In the genomic region with DNA sequence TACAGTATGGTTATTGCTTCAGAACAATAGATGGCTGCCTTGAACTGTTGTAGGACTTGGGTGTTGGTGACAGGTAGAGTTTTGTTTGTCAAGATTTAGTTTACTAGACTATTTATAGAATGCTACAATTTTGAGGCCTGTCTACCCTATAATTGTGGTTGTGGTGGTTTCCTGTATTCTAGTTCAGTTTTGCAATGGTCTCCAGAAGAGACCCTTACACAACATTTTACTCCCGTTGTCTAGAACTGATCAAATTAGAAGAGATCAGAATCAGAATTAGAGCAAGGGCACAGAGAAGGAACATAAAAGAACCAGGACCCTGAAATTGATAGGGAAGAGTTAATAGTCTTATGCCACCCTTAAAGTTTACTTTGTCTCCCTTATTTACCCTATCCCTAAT, we compare ENCODE assay signal across 18 cellular contexts. TPM values are rescaled to one million over a fixed set of nuclear protein-coding genes. Genes with fewer than 3 reads are reported as not detected.
A peak's percentile ranks its signal among the peaks of the same experiment; 100 is the strongest.
DNase-seq lines count a peak whose midpoint lies in the region; ATAC-seq and TF ChIP-seq lines count a peak whose summit lies in the region.
"Had no signal": no experiment of that assay in that cellular context is flagged by ENCODE, and none has a peak within 500 bp of the region (broad histone marks: within the 10 kb centered on the region; RNA-seq: fewer than 3 reads in every experiment).

No MANE protein-coding gene starts in this region.

- no peak for ATAC-seq in CD4-positive, CD25-positive, alpha-beta regulatory T cell (ENCODE audit: low read depth in 2 of 2)
- no peak for ATAC-seq in activated CD8-positive, alpha-beta T cell treated with anti-CD3 and anti-CD28 coated beads for 36 hours
- ATAC-seq in HG03135 (IDR thresholded peaks at IDR 0.05; ENCODE audit: unreplicated experiment) (no peak), GM21381 (IDR thresholded peaks at IDR 0.05; ENCODE audit: unreplicated experiment) (no peak)
- ATAC-seq: heart right ventricle had no signal

- no peaks in the 10 kb centered on the region for H3K9me3 ChIP-seq in CD4-positive, CD25-positive, alpha-beta regulatory T cell (ENCODE audit: control insufficient read depth in 2 of 2, low read length in 2 of 2)
- H3K9me3 ChIP-seq in Loucy (ENCODE audit: insufficient read depth, low read depth, low read length), result no peaks in the 10 kb centered on the region
- H3K9me3 ChIP-seq: BE2C, heart right ventricle, MG63, right atrium auricular region had no signal

- no peak overlapping the region for H3K4me3 ChIP-seq in CD4-positive, CD25-positive, alpha-beta regulatory T cell (ENCODE audit: low read depth, low read length)
- no peak overlapping the region for H3K4me3 ChIP-seq in Loucy (ENCODE audit: low read length, poor library complexity, severe bottlenecking)
- H3K4me3 ChIP-seq: heart right ventricle, MG63, neural progenitor cell, PC-9, right atrium auricular region had no signal

- H3K4me1 Mint-ChIP-seq in CD4-positive, CD25-positive, alpha-beta regulatory T cell, result peaks cover 8 to 16% (median 12%) of the 10 kb centered on the region in 4 donors
- H3K4me1 Mint-ChIP-seq in activated CD8-positive, alpha-beta T cell treated with anti-CD3 and anti-CD28 coated beads for 36 hours (ENCODE audit: low read depth), result peaks cover 18% of the 10 kb centered on the region
- peaks cover 6% of the 10 kb centered on the region for H3K4me1 Mint-ChIP-seq in nephron
- H3K4me1 Mint-ChIP-seq: memory B cell, neural progenitor cell had no signal

- H3K27ac Mint-ChIP-seq in CD4-positive, CD25-positive, alpha-beta regulatory T cell, result peak overlapping the region in 2 of 3 donors; percentile 33 to 86
- H3K27ac Mint-ChIP-seq in activated CD8-positive, alpha-beta T cell treated with anti-CD3 and anti-CD28 coated beads for 36 hours, result peak overlapping the region; percentile 16
- peak overlapping the region; percentile 43 to 85 (median 81) for H3K27ac Mint-ChIP-seq in nephron
- H3K27ac Mint-ChIP-seq: memory B cell, neural progenitor cell had no signal

- H2AFZ ChIP-seq in Loucy (ENCODE audit: low read length), result no peak overlapping the region
- H2AFZ ChIP-seq: neural progenitor cell, PC-9 had no signal

- H3K27me3 ChIP-seq in CD4-positive, CD25-positive, alpha-beta regulatory T cell (ENCODE audit: control insufficient read depth, insufficient read depth, low read length), result no peaks in the 10 kb centered on the region
- no peaks in the 10 kb centered on the region for H3K27me3 ChIP-seq in Loucy (ENCODE audit: insufficient read depth, low read length, poor library complexity, severe bottlenecking)
- H3K27me3 ChIP-seq: BE2C, heart right ventricle, MG63, neural progenitor cell, right atrium auricular region had no signal

- H3K36me3 Mint-ChIP-seq in CD4-positive, CD25-positive, alpha-beta regulatory T cell, result peaks cover 31% of the 10 kb centered on the region
- peaks cover 44% of the 10 kb centered on the region for H3K36me3 Mint-ChIP-seq in activated CD8-positive, alpha-beta T cell treated with anti-CD3 and anti-CD28 coated beads for 36 hours (ENCODE audit: low read depth)
- H3K36me3 Mint-ChIP-seq in nephron (ENCODE audit: low read depth), result peaks cover 64% of the 10 kb centered on the region

- no peak overlapping the region for H3K9ac ChIP-seq in Loucy (ENCODE audit: low read depth, low read length, poor library complexity, severe bottlenecking)
- H3K9ac ChIP-seq: neural progenitor cell had no signal

- H3K9me3 Mint-ChIP-seq in CD4-positive, CD25-positive, alpha-beta regulatory T cell, result no peaks in the 10 kb centered on the region
- no peaks in the 10 kb centered on the region for H3K9me3 Mint-ChIP-seq in activated CD8-positive, alpha-beta T cell treated with anti-CD3 and anti-CD28 coated beads for 36 hours
- H3K9me3 Mint-ChIP-seq in nephron, result no peaks in the 10 kb centered on the region
- H3K9me3 Mint-ChIP-seq: memory B cell, neural progenitor cell had no signal

- H3K4me2 ChIP-seq in Loucy (ENCODE audit: low read depth, low read length, poor library complexity, severe bottlenecking), result peak overlapping the region; percentile 17
- H3K4me2 ChIP-seq: neural progenitor cell, PC-9 had no signal

- peaks cover 74% of the 10 kb centered on the region for H3K36me3 ChIP-seq in CD4-positive, CD25-positive, alpha-beta regulatory T cell (ENCODE audit: control insufficient read depth, insufficient read depth, low read length)
- peaks cover 78% of the 10 kb centered on the region; the same call in 1 of the 2 replicates for H3K36me3 ChIP-seq in Loucy (ENCODE audit: insufficient read depth, low read length)

- no peaks in the 10 kb centered on the region for H3K79me2 ChIP-seq in Loucy (ENCODE audit: insufficient read depth, low read length)

- POLR2A ChIA-PET in activated CD8-positive, alpha-beta T cell treated with anti-CD3 and anti-CD28 coated beads for 36 hours (lab: Charles Lee), result interaction anchor here (1.2 kb wide), 1 partner anchor 12 kb away, joined by 4 read pairs; no protein-coding TSS in a partner anchor

- no peaks in the 10 kb centered on the region for H3K4me1 ChIP-seq in CD4-positive, CD25-positive, alpha-beta regulatory T cell (ENCODE audit: control insufficient read depth, insufficient read depth, low read length, poor library complexity, severe bottlenecking)
- peaks cover 9% of the 10 kb centered on the region for H3K4me1 ChIP-seq in Loucy (ENCODE audit: insufficient read depth, low read length, poor library complexity, severe bottlenecking)
- H3K4me1 ChIP-seq: neural progenitor cell had no signal

- no peak overlapping the region for H3K4me3 Mint-ChIP-seq in CD4-positive, CD25-positive, alpha-beta regulatory T cell
- H3K4me3 Mint-ChIP-seq in activated CD8-positive, alpha-beta T cell treated with anti-CD3 and anti-CD28 coated beads for 36 hours, result no peak overlapping the region
- no peak overlapping the region for H3K4me3 Mint-ChIP-seq in nephron
- H3K4me3 Mint-ChIP-seq: memory B cell, neural progenitor cell had no signal

- H3F3A ChIP-seq in Loucy (ENCODE audit: low read depth), result no peaks in the 10 kb centered on the region

- H3K9me2 ChIP-seq in Loucy (replicated peaks; ENCODE audit: low read depth, low read length), result no peaks in the 10 kb centered on the region

- H4K20me1 ChIP-seq in Loucy (ENCODE audit: insufficient read depth, low read length, poor library complexity, severe bottlenecking), result no peaks in the 10 kb centered on the region

- no peak overlapping the region for H3K27ac ChIP-seq in CD4-positive, CD25-positive, alpha-beta regulatory T cell (ENCODE audit: insufficient read depth, low read length, poor library complexity, severe bottlenecking)
- H3K27ac ChIP-seq: neural progenitor cell, PC-9, right atrium auricular region had no signal

- CTCF ChIA-PET in activated CD8-positive, alpha-beta T cell treated with anti-CD3 and anti-CD28 coated beads for 36 hours (lab: Charles Lee), result interaction anchor here (1.7 to 5.6 kb wide), 3 partner anchors 13 to 94 kb away, joined by 5 to 177 read pairs (median 45); partner anchors contain the start of gene PHLDB1

- intact Hi-C loops in activated CD8-positive, alpha-beta T cell treated with anti-CD3 and anti-CD28 coated beads for 36 hours (cut with micrococcal nuclease), result no loop called here

- no peaks in the 10 kb centered on the region for H3K27me3 Mint-ChIP-seq in CD4-positive, CD25-positive, alpha-beta regulatory T cell
- H3K27me3 Mint-ChIP-seq in activated CD8-positive, alpha-beta T cell treated with anti-CD3 and anti-CD28 coated beads for 36 hours, result no peaks in the 10 kb centered on the region
- H3K27me3 Mint-ChIP-seq in nephron (ENCODE audit: low read depth), result no peaks in the 10 kb centered on the region
- H3K27me3 Mint-ChIP-seq: memory B cell had no signal

- TF ChIP-seq CTCF in Loucy (conservative IDR thresholded peaks at IDR 0.05; ENCODE audit: low read length) (no peak), nephron (IDR thresholded peaks at IDR 0.05; ENCODE audit: unreplicated experiment in 3 of 3) (no peak)
- no peak for TF ChIP-seq CTCF in activated CD8-positive, alpha-beta T cell treated with anti-CD3 and anti-CD28 coated beads for 36 hours (IDR thresholded peaks at IDR 0.05)

- DNase-seq in CD4-positive, CD25-positive, alpha-beta regulatory T cell, result no peak
- no peak for DNase-seq in activated CD8-positive, alpha-beta T cell treated with anti-CD3 and anti-CD28 coated beads for 36 hours
- DNase-seq in NCI-H2081 treated with DMSO at 0.1 percent for 48 hours (lab: John Stamatoyannopoulos, UW), result no peak
- DNase-seq: activated naive CD4-positive, alpha-beta T cell; heart right ventricle; islet precursor cell; MG63; NCI-H2029; NCI-H524 treated with DMSO at 0.1 percent for 48 hours; PC-9 had no signal

RNA-seq across cellular contexts. Expression of gene PHLDB1, which starts 11.2 kb away (rescaled TPM):
- total RNA-seq in CD4-positive, CD25-positive, alpha-beta regulatory T cell, result 1.2 TPM
- polyA plus RNA-seq in CD4-positive, CD25-positive, alpha-beta regulatory T cell, result under 1 TPM in 3 of 4 donors, not detected in 1; 0.16 to 0.70 (median 0.41) TPM
- 1 to 10 TPM; 3.0 to 5.1 TPM for total RNA-seq in activated CD8-positive, alpha-beta T cell treated with anti-CD3 and anti-CD28 coated beads for 36 hours

RNA-seq across cellular contexts. Expression of gene ARCN1, which starts 24.0 kb away (rescaled TPM):
- 76.6 TPM for total RNA-seq in CD4-positive, CD25-positive, alpha-beta regulatory T cell
- 100 to 1,000 TPM; 131 to 169 (median 153) TPM for polyA plus RNA-seq in CD4-positive, CD25-positive, alpha-beta regulatory T cell
- total RNA-seq in activated CD8-positive, alpha-beta T cell treated with anti-CD3 and anti-CD28 coated beads for 36 hours, result 100 to 1,000 TPM; 134 to 135 TPM

RNA-seq across cellular contexts. Expression of gene IFT46, which starts 30.5 kb away (rescaled TPM):
- total RNA-seq in CD4-positive, CD25-positive, alpha-beta regulatory T cell, result 3.7 TPM
- 1 to 10 TPM; 4.0 to 8.5 (median 6.6) TPM for polyA plus RNA-seq in CD4-positive, CD25-positive, alpha-beta regulatory T cell
- total RNA-seq in activated CD8-positive, alpha-beta T cell treated with anti-CD3 and anti-CD28 coated beads for 36 hours, result 10 to 100 TPM; 14.9 to 16.0 TPM

Comparison
In these comparisons a context has a peak if more than half of its experiments do, and no peak if none do; other contexts are left out.
1. H3K27ac Mint-ChIP-seq: peak in every context shown above with its lines; median percentile 81 in nephron; 60 in CD4-positive, CD25-positive, alpha-beta regulatory T cell; 16 in activated CD8-positive, alpha-beta T cell treated with anti-CD3 and anti-CD28 coated beads for 36 hours.